ENCODE assay signal across 9 cellular contexts in the genomic region with DNA sequence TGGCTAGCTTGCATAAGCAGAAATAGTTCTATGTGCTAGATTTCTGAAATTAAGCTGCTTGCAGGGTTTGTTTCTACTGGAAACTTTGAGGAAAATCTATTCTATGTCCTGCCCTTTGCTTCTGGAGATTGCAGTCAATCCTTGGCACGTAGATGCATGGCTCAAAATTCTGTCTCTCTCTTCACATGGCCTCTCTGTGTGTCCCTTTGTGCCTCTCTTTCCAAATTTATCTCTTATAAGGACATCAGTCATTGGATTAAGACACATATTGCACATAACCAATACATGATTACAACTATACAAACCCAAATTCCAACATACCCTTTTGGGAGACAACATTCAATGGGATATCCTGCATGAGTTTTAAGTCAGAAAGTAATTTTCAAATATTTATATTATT.
"Had no signal": no experiment of that assay in that cellular context is flagged by ENCODE, and none has a peak within 500 bp of the region (broad histone marks: within the 10 kb centered on the region; RNA-seq: fewer than 3 reads in every experiment).

No MANE protein-coding gene starts in this region.

- H3K4me3 ChIP-seq: K562 had no signal

- DNase-seq: IMR-90, KBM-7, KG1 had no signal

- ATAC-seq: HepG2, K562 had no signal

- H3K36me3 Mint-ChIP-seq: IgD-negative memory B cell had no signal

- H3K9ac ChIP-seq: KMS-11 had no signal

- H3K4me2 ChIP-seq: KMS-11 had no signal

- FAIRE-seq: HepG2, HTR-8/SVneo, K562 had no signal

- H3K27ac ChIP-seq: HL-60, KMS-11 had no signal

- H3K4me3 Mint-ChIP-seq: IgD-negative memory B cell had no signal

- H3K27me3 Mint-ChIP-seq: IgD-negative memory B cell had no signal

- H3K4me1 Mint-ChIP-seq: IgD-negative memory B cell had no signal
